1 cellular context compared by ENCODE assay signal in the genomic region with DNA sequence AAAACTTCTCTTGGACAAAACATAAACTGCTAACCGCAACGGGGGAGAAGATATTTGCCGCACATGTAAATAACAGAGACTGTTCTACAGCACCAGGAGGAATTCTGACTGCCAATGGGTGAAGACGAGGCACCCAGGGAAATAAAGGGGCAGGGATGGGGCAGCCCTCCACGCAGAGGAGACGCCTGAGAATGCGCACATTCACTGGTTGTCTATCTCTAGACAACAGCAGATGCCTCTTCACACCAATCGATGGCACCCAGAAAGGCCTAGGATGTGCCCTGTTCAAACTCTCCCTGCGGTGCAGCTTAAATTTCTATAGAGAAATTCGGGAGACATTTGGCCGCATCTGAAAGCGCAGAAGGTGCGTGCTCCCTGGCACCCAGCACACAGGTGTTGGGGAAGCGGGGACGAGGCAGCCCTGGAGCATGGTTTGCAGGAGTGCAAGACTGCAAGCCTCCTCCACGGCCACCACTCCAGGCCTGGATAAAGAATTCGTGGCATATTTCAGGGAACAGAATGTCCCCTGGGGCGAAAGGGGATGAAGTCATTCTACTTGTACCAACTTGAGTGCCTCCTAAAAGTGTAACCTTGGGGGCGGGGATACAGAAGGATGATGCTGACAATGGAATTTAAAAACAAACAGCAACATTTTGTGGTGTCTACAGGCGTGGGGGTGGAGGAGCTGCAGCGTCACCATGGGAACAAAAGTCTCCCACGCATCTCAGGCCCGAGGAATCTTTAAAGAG.
TF ChIP-seq lines count a peak whose summit lies in the region.

No MANE protein-coding gene starts in this region.

TF ChIP-seq in WTC11, 78 proteins besides CTCF, POLR2A, EP300 and RAD21:
- TF ChIP-seq, protein P1, sequence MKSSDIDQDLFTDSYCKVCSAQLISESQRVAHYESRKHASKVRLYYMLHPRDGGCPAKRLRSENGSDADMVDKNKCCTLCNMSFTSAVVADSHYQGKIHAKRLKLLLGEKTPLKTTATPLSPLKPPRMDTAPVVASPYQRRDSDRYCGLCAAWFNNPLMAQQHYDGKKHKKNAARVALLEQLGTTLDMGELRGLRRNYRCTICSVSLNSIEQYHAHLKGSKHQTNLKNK (CRISPR knock-in tag; IDR thresholded peaks at IDR 0.05) = no peak
- no peak for TF ChIP-seq NFYB (CRISPR knock-in tag; conservative IDR thresholded peaks at IDR 0.05; ENCODE audit: low read depth)
- TF ChIP-seq JUN (CRISPR knock-in tag; IDR thresholded peaks at IDR 0.05) = no peak
- TF ChIP-seq ZBTB21 (CRISPR knock-in tag; IDR thresholded peaks at IDR 0.05; ENCODE audit: borderline replicate concordance) = no peak
- TF ChIP-seq ZBTB43 (CRISPR knock-in tag; IDR thresholded peaks at IDR 0.05) = no peak
- TF ChIP-seq NR3C1 (CRISPR knock-in tag; conservative IDR thresholded peaks at IDR 0.05; ENCODE audit: low read depth) = no peak
- TF ChIP-seq, protein P2, sequence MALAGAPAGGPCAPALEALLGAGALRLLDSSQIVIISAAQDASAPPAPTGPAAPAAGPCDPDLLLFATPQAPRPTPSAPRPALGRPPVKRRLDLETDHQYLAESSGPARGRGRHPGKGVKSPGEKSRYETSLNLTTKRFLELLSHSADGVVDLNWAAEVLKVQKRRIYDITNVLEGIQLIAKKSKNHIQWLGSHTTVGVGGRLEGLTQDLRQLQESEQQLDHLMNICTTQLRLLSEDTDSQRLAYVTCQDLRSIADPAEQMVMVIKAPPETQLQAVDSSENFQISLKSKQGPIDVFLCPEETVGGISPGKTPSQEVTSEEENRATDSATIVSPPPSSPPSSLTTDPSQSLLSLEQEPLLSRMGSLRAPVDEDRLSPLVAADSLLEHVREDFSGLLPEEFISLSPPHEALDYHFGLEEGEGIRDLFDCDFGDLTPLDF (CRISPR knock-in tag; IDR thresholded peaks at IDR 0.05) = no peak
- TF ChIP-seq ZNF396 (CRISPR knock-in tag; IDR thresholded peaks at IDR 0.05; ENCODE audit: borderline replicate concordance) = no peak
- TF ChIP-seq ERG (CRISPR knock-in tag; IDR thresholded peaks at IDR 0.05) = no peak
- TF ChIP-seq E2F5 (CRISPR knock-in tag; IDR thresholded peaks at IDR 0.05) = no peak
- no peak for TF ChIP-seq JAZF1 (CRISPR knock-in tag; IDR thresholded peaks at IDR 0.05)
- TF ChIP-seq, protein P3, sequence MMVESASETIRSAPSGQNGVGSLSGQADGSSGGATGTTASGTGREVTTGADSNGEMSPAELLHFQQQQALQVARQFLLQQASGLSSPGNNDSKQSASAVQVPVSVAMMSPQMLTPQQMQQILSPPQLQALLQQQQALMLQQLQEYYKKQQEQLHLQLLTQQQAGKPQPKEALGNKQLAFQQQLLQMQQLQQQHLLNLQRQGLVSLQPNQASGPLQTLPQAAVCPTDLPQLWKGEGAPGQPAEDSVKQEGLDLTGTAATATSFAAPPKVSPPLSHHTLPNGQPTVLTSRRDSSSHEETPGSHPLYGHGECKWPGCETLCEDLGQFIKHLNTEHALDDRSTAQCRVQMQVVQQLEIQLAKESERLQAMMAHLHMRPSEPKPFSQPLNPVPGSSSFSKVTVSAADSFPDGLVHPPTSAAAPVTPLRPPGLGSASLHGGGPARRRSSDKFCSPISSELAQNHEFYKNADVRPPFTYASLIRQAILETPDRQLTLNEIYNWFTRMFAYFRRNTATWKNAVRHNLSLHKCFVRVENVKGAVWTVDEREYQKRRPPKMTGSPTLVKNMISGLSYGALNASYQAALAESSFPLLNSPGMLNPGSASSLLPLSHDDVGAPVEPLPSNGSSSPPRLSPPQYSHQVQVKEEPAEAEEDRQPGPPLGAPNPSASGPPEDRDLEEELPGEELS (CRISPR knock-in tag; IDR thresholded peaks at IDR 0.05) = no peak
TF ChIP-seq in WTC11: peak in this region for 0.
